ENCODE assay signal across 1 cellular context in the genomic region with DNA sequence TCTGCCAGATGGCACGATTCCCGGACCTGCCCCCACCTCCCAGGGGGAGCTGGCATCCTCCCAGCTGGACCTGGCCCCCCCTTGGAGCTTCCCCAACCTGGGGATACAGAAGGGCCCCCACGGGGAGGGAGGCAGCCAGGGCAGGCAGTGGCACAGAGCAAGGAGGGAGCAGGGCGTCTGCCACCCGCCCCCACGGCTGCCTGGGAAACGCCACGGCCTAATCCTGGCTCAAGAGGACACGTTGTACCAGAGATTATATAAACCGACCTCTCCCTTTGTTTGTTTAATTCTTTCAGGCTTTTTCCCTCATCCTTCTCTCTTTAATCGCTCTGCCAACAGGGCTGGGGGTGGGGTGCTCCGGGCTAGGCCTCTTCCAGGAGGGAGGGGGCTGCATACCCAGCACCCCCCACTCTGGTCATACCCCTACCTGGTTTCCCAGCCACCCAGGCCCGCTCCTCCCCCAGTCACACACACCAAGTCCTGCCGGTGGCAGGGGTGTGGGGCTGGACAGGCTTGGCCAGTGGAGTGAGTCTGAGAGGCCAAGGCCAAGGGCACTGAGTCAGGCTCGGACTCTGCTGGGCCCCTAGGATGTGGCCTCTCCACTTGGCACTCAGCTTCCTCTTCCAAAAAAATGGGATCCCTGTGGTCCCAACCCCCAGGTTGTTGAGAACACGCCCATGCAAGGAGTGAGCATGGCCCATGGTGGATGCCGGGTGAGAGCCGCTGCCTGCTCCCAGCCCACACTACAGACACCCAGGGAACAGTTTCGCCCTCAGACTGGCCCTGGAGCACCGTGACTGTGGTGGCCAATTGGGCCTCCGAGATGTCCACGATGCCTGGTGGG.
TF ChIP-seq lines count a peak whose summit lies in the region.

No MANE protein-coding gene starts in this region.

TF ChIP-seq in HepG2, 621 proteins besides CTCF, POLR2A, EP300 and RAD21 (continued from another document and continues in another):
- TF ChIP-seq RNF2 (conservative IDR thresholded peaks at IDR 0.05; ENCODE audit: low read depth) (no peak), ATF4 (CRISPR knock-in tag; IDR thresholded peaks at IDR 0.05) (no peak), ZSCAN25 (CRISPR knock-in tag; IDR thresholded peaks at IDR 0.05) (0 out of 2 replicates have a peak, but pooled peaks have one; percentile 30), ZNF121 (CRISPR knock-in tag; IDR thresholded peaks at IDR 0.05) (peak; percentile 76), REST (IDR thresholded peaks at IDR 0.05; ENCODE audit: borderline replicate concordance in 1 of 2, low read depth in 1 of 2, low read length in 2 of 2) (no peak), RARA (CRISPR knock-in tag; IDR thresholded peaks at IDR 0.05) (peak; percentile 87), SP140L (CRISPR knock-in tag; IDR thresholded peaks at IDR 0.05; ENCODE audit: borderline replicate concordance) (no peak), ZMYM2 (CRISPR knock-in tag; IDR thresholded peaks at IDR 0.05) (peak; percentile 42; the same call in 1 of the 2 replicates), ATF2 (CRISPR knock-in tag; IDR thresholded peaks at IDR 0.05) (no peak), HNF4A (CRISPR knock-in tag; IDR thresholded peaks at IDR 0.05) (peak; percentile 53; the same call in 1 of the 2 replicates), PHF21A (CRISPR knock-in tag; IDR thresholded peaks at IDR 0.05) (peak; percentile 50; the same call in 1 of the 2 replicates), MAFG (CRISPR knock-in tag; IDR thresholded peaks at IDR 0.05) (0 out of 2 replicates have a peak, but pooled peaks have one; percentile 23), SRSF4 (IDR thresholded peaks at IDR 0.05; ENCODE audit: low read depth, low read length, poor library complexity, severe bottlenecking) (no peak), ZNF574 (CRISPR knock-in tag; IDR thresholded peaks at IDR 0.05) (peak; percentile 41; the same call in 1 of the 2 replicates), STAG1 (CRISPR knock-in tag; IDR thresholded peaks at IDR 0.05) (no peak), FOSL1 (CRISPR knock-in tag; IDR thresholded peaks at IDR 0.05; ENCODE audit: borderline replicate concordance) (peak; percentile 50; the same call in 1 of the 2 replicates), RXRA (CRISPR knock-in tag; IDR thresholded peaks at IDR 0.05) (peak; percentile 50; the same call in 1 of the 2 replicates), AKAP8 (CRISPR knock-in tag; IDR thresholded peaks at IDR 0.05) (no peak), ZGPAT (CRISPR knock-in tag; IDR thresholded peaks at IDR 0.05) (peak; percentile 30; the same call in 1 of the 2 replicates), NR2F1 (CRISPR knock-in tag; IDR thresholded peaks at IDR 0.05) (peak; percentile 43 to 51; a peak in 1 of 4 replicates), PTBP1 (IDR thresholded peaks at IDR 0.05; ENCODE audit: low read depth, low read length, poor library complexity, severe bottlenecking) (no peak), BCL6 (CRISPR knock-in tag; IDR thresholded peaks at IDR 0.05) (peak; percentile 53; the same call in 1 of the 2 replicates), JUN (CRISPR knock-in tag; IDR thresholded peaks at IDR 0.05) (no peak), SKI (IDR thresholded peaks at IDR 0.05; ENCODE audit: partially characterized antibody) (peak; percentile 77), TBL1XR1 (IDR thresholded peaks at IDR 0.05; ENCODE audit: borderline replicate concordance, low read length, partially characterized antibody) (peak; percentile 24), SAP130 (CRISPR knock-in tag; IDR thresholded peaks at IDR 0.05; ENCODE audit: low read depth) (no peak), GLI4 (CRISPR knock-in tag; IDR thresholded peaks at IDR 0.05; ENCODE audit: borderline replicate concordance) (no peak), ZNF644 (CRISPR knock-in tag; IDR thresholded peaks at IDR 0.05; ENCODE audit: low read depth) (0 out of 2 replicates have a peak, but pooled peaks have one; percentile 12), LBX2 (CRISPR knock-in tag; IDR thresholded peaks at IDR 0.05; ENCODE audit: borderline replicate concordance) (no peak)
- TF ChIP-seq, protein P1, sequence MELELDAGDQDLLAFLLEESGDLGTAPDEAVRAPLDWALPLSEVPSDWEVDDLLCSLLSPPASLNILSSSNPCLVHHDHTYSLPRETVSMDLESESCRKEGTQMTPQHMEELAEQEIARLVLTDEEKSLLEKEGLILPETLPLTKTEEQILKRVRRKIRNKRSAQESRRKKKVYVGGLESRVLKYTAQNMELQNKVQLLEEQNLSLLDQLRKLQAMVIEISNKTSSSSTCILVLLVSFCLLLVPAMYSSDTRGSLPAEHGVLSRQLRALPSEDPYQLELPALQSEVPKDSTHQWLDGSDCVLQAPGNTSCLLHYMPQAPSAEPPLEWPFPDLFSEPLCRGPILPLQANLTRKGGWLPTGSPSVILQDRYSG (CRISPR knock-in tag; IDR thresholded peaks at IDR 0.05) = no peak
- TF ChIP-seq, protein P2, sequence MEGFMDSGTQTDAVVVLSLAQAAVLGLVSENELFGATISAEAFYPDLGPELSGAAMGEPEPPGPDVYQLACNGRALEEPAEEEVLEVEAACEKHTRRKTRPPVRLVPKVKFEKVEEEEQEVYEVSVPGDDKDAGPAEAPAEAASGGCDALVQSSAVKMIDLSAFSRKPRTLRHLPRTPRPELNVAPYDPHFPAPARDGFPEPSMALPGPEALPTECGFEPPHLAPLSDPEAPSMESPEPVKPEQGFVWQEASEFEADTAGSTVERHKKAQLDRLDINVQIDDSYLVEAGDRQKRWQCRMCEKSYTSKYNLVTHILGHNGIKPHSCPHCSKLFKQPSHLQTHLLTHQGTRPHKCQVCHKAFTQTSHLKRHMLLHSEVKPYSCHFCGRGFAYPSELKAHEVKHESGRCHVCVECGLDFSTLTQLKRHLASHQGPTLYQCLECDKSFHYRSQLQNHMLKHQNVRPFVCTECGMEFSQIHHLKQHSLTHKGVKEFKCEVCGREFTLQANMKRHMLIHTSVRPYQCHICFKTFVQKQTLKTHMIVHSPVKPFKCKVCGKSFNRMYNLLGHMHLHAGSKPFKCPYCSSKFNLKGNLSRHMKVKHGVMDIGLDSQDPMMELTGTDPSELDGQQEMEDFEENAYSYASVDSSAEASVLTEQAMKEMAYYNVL (CRISPR knock-in tag; IDR thresholded peaks at IDR 0.05; ENCODE audit: borderline replicate concordance) = peak; percentile 96
- TF ChIP-seq, protein P3, sequence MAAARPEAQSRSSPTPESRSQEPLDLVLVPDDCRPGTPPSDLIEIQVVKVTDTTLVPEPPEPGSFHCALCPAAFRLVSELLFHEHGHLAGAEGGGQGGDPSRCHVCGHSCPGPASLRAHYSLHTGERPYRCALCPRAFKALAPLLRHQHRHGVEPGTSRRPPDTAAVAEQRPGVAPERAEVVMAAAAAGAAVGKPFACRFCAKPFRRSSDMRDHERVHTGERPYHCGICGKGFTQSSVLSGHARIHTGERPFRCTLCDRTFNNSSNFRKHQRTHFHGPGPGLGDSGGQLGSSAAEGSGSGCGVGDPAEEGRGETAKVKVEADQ (CRISPR knock-in tag; IDR thresholded peaks at IDR 0.05; ENCODE audit: borderline replicate concordance) = no peak
- TF ChIP-seq, protein P4, sequence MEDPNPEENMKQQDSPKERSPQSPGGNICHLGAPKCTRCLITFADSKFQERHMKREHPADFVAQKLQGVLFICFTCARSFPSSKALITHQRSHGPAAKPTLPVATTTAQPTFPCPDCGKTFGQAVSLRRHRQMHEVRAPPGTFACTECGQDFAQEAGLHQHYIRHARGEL (CRISPR knock-in tag; IDR thresholded peaks at IDR 0.05) = no peak
